ENCODE assay signal across 18 cellular contexts in genomic region chr5:176499273-176499672, GRCh38. TPM values are rescaled to one million over a fixed set of nuclear protein-coding genes. Genes with fewer than 3 reads are reported as not detected.
DNase-seq lines count a peak whose midpoint lies in the region; ATAC-seq, FAIRE-seq and TF ChIP-seq lines count a peak whose summit lies in the region.
"Had no signal": no experiment of that assay in that cellular context is flagged by ENCODE, and none has a peak within 500 bp of the region (broad histone marks: within the 10 kb centered on the region; RNA-seq: fewer than 3 reads in every experiment).

No MANE protein-coding gene starts in this region.

- no peak overlapping the region for H3K18ac ChIP-seq in IMR-90 (ENCODE audit: low read depth, low read length)

- H3K27ac ChIP-seq in mammary epithelial cell (ENCODE audit: insufficient read depth, low read depth, low read length), result no peak overlapping the region
- H3K27ac ChIP-seq in IMR-90 (ENCODE audit: insufficient read depth, low read length), result no peak overlapping the region
- H3K27ac ChIP-seq in K562 (ENCODE audit: extremely low read depth, low read depth, low read length), result no peak overlapping the region
- no peak overlapping the region for H3K27ac ChIP-seq in gastrocnemius medialis
- H3K27ac ChIP-seq: C4-2B had no signal

- DNase-seq in MCF 10A (ENCODE audit: unreplicated experiment) (no peak), mammary epithelial cell (no peak), IMR-90 (no peak), K562 (ENCODE audit: extremely low read depth in 1 of 4, low spot score in 3 of 4) (no peak), GM20000 (ENCODE audit: low spot score) (no peak), gastrocnemius medialis (no peak)
- DNase-seq in activated T-helper 1 cell treated with anti-CD3 and anti-CD28 coated beads, Interleukin-12 subunit alpha, Interleukin-12 subunit beta, Interleukin-2, Interleukin-4 antibody, amounts not matched to agents 30 ng/mL and 10 ng/mL and 1 ng/mL, durations not matched to agents 14 hours and 24 hours and 36 hours (ENCODE audit: low spot score), result no peak
- DNase-seq: AML-193; Caco-2; CD4-positive, alpha-beta T cell; H9 had no signal

- in situ Hi-C loops in mammary epithelial cell (cut with MboI; ENCODE audit: low sequenced_read_pairs in 2 of 2), result no loop called here
- in situ Hi-C loops in IMR-90 (cut with MboI; ENCODE audit: low sequenced_read_pairs), result no loop called here
- in situ Hi-C loops in K562 (cut with MboI), result no loop called here
- in situ Hi-C loops in gastrocnemius medialis (cut with MboI; ENCODE audit: low sequenced_read_pairs in 4 of 4), result no loop called here

- H4K20me1 ChIP-seq in mammary epithelial cell (ENCODE audit: insufficient read depth, low read length) (no peaks in the 10 kb centered on the region), IMR-90 (ENCODE audit: insufficient read depth, low read length) (peaks cover 3% of the 10 kb centered on the region; the same call in 1 of the 2 replicates), K562 (replicated peaks; ENCODE audit: control insufficient read depth, insufficient read depth, low read length) (no peaks in the 10 kb centered on the region)

- no peak overlapping the region for H2BK20ac ChIP-seq in IMR-90 (ENCODE audit: low read depth, low read length)

- no peak overlapping the region for H3K56ac ChIP-seq in IMR-90 (ENCODE audit: extremely low read depth, insufficient read depth, low read length)

- H3K79me1 ChIP-seq in IMR-90 (ENCODE audit: low read depth in 1 of 2, low read length in 2 of 2), result peaks cover 9 to 31% of the 10 kb centered on the region in 2 experiments; a peak in 3 of 4 replicates

- ATAC-seq in IMR-90 (ENCODE audit: low read depth) (no peak), K562 (no peak), gastrocnemius medialis (no peak)

- no peak overlapping the region for H3K23ac ChIP-seq in IMR-90 (ENCODE audit: low read depth, low read length)

- no peak overlapping the region for H2BK120ac ChIP-seq in IMR-90 (ENCODE audit: low read depth, low read length)

- no peaks in the 10 kb centered on the region for H3K9me3 Mint-ChIP-seq in MCF 10A (ENCODE audit: unreplicated experiment)
- no peaks in the 10 kb centered on the region for H3K9me3 Mint-ChIP-seq in activated T-helper 1 cell treated with anti-CD3 and anti-CD28 coated beads, Interleukin-12 subunit alpha, Interleukin-12 subunit beta, Interleukin-2, Interleukin-4 antibody, amounts not matched to agents 30 ng/mL and 10 ng/mL and 1 ng/mL, durations not matched to agents 14 hours and 24 hours and 36 hours
- H3K9me3 Mint-ChIP-seq: CD4-positive, alpha-beta T cell; H9 had no signal

- no peak overlapping the region for H4K8ac ChIP-seq in IMR-90 (ENCODE audit: low read depth in 2 of 2, low read length in 2 of 2)

- FAIRE-seq in K562 (lab: Jason Lieb, UNC), result no peak
- FAIRE-seq: A204.1, D721Med, G401.6, GM12891, H1 had no signal

- no peak overlapping the region for H3K4me3 ChIP-seq in mammary epithelial cell (replicated peaks in 1 of 3; ENCODE audit: insufficient read depth in 1 of 3, low read depth in 2 of 3, low read length in 3 of 3)
- H3K4me3 ChIP-seq in IMR-90 (ENCODE audit: insufficient read depth, low read depth, low read length), result no peak overlapping the region
- H3K4me3 ChIP-seq in K562, result no peak overlapping the region
- H3K4me3 ChIP-seq in gastrocnemius medialis, result no peak overlapping the region

- H3K36me3 Mint-ChIP-seq in MCF 10A (ENCODE audit: insufficient read depth, unreplicated experiment), result peaks cover 99% of the 10 kb centered on the region
- H3K36me3 Mint-ChIP-seq in activated T-helper 1 cell treated with anti-CD3 and anti-CD28 coated beads, Interleukin-12 subunit alpha, Interleukin-12 subunit beta, Interleukin-2, Interleukin-4 antibody, amounts not matched to agents 30 ng/mL and 10 ng/mL and 1 ng/mL, durations not matched to agents 14 hours and 24 hours and 36 hours (ENCODE audit: low read depth), result peaks cover 41% of the 10 kb centered on the region

- 98% methylated on average over 5 of the region's 5 CpGs for WGBS in mammary epithelial cell (ENCODE audit: low coverage, missing lambda C conversion rate)
- no CpG with 5 or more reads among the region's 5 CpGs for WGBS in IMR-90 (ENCODE audit: extremely low coverage in 2 of 2, insufficient read length in 1 of 2), 2 experiments
- WGBS in K562 (ENCODE audit: insufficient coverage, low coverage, missing lambda C conversion rate), result 92% methylated on average over 5 of the region's 5 CpGs

- CTCF ChIA-PET in MCF 10A (lab: Yijun Ruan, JAX), result interaction anchor here (0.6 to 0.9 kb wide), 5 partner anchors 11 to 1745 kb away, joined by 3 to 5 read pairs (median 3); no protein-coding TSS in a partner anchor
- CTCF ChIA-PET in mammary epithelial cell (lab: Charles Lee; ENCODE audit: low non-redundant PET), result no interaction called here
- CTCF ChIA-PET in IMR-90 (lab: Yijun Ruan, JAX), result interaction anchor here (1.1 kb wide), 1 partner anchor 9 kb away, joined by 4 read pairs; no protein-coding TSS in a partner anchor
- CTCF ChIA-PET in K562 (lab: Yijun Ruan, JAX; ENCODE audit: low intra/inter-chr PET ratio), result no interaction called here

- no peak overlapping the region for H2AK5ac ChIP-seq in IMR-90 (ENCODE audit: low read depth, low read length)

- no peak for TF ChIP-seq EP300 in K562 (IDR thresholded peaks at IDR 0.05; ENCODE audit: low read length)

- H3K27me3 Mint-ChIP-seq in MCF 10A (ENCODE audit: insufficient read depth, unreplicated experiment), result no peaks in the 10 kb centered on the region
- H3K27me3 Mint-ChIP-seq in activated T-helper 1 cell treated with anti-CD3 and anti-CD28 coated beads, Interleukin-12 subunit alpha, Interleukin-12 subunit beta, Interleukin-2, Interleukin-4 antibody, amounts not matched to agents 30 ng/mL and 10 ng/mL and 1 ng/mL, durations not matched to agents 14 hours and 24 hours and 36 hours (ENCODE audit: insufficient read depth), result no peaks in the 10 kb centered on the region
- H3K27me3 Mint-ChIP-seq: CD4-positive, alpha-beta T cell had no signal

- H2AFZ ChIP-seq in mammary epithelial cell (ENCODE audit: low read depth, low read length) (no peak overlapping the region), IMR-90 (replicated peaks; ENCODE audit: low read length, poor library complexity) (no peak overlapping the region), K562 (ENCODE audit: low read depth, low read length) (no peak overlapping the region)

- no peak overlapping the region for H3K14ac ChIP-seq in IMR-90 (replicated peaks; ENCODE audit: low read depth, low read length)

- peaks cover 34% of the 10 kb centered on the region for H3K36me3 ChIP-seq in mammary epithelial cell (ENCODE audit: insufficient read depth, low read length)
- H3K36me3 ChIP-seq in IMR-90 (ENCODE audit: control insufficient read depth, insufficient read depth, low read length), result peaks cover 38% of the 10 kb centered on the region
- H3K36me3 ChIP-seq in K562 (ENCODE audit: control insufficient read depth, insufficient read depth, low read length), result peaks cover 91% of the 10 kb centered on the region
- H3K36me3 ChIP-seq in gastrocnemius medialis, result peaks cover 0 to 99% of the 10 kb centered on the region in 2 donors

- peaks cover 13% of the 10 kb centered on the region for H3K4me1 ChIP-seq in mammary epithelial cell (ENCODE audit: insufficient read depth, low read length)
- H3K4me1 ChIP-seq in IMR-90 (ENCODE audit: control insufficient read depth, insufficient read depth, low read length), result peaks cover 11% of the 10 kb centered on the region; the same call in 1 of the 2 replicates
- no peaks in the 10 kb centered on the region for H3K4me1 ChIP-seq in K562 (replicated peaks in 1 of 2; ENCODE audit: control insufficient read depth in 2 of 2, insufficient read depth in 2 of 2, low read length in 2 of 2)
- no peaks in the 10 kb centered on the region for H3K4me1 ChIP-seq in gastrocnemius medialis
- H3K4me1 ChIP-seq: Caco-2 had no signal

- POLR2A ChIA-PET in MCF 10A (lab: Yijun Ruan, JAX) (interaction anchor here (0.8 to 11.4 kb wide), 7 partner anchors 8 to 82 kb away, joined by 3 to 154 read pairs (median 4); partner anchors contain the start of genes FAF2 and RNF44), IMR-90 (lab: Charles Lee; ENCODE audit: unreplicated experiment) (no interaction called here), K562 (lab: Yijun Ruan, JAX) (no interaction called here)

- H3K27me3 ChIP-seq in mammary epithelial cell (ENCODE audit: insufficient read depth, low read length), result no peaks in the 10 kb centered on the region
- no peaks in the 10 kb centered on the region for H3K27me3 ChIP-seq in IMR-90 (ENCODE audit: control insufficient read depth, insufficient read depth, low read length)
- no peaks in the 10 kb centered on the region for H3K27me3 ChIP-seq in K562 (ENCODE audit: control insufficient read depth in 2 of 2, insufficient read depth in 2 of 2, low read length in 2 of 2)
- no peaks in the 10 kb centered on the region for H3K27me3 ChIP-seq in gastrocnemius medialis

- H4K5ac ChIP-seq in IMR-90 (ENCODE audit: low read depth, low read length), result no peak overlapping the region

- H3K4ac ChIP-seq in IMR-90 (ENCODE audit: low read depth, low read length), result no peak overlapping the region

- no peak overlapping the region for H2BK15ac ChIP-seq in IMR-90 (ENCODE audit: low read depth, low read length)

- H3K4me3 Mint-ChIP-seq in MCF 10A (ENCODE audit: unreplicated experiment), result no peak overlapping the region
- H3K4me3 Mint-ChIP-seq in activated T-helper 1 cell treated with anti-CD3 and anti-CD28 coated beads, Interleukin-12 subunit alpha, Interleukin-12 subunit beta, Interleukin-2, Interleukin-4 antibody, amounts not matched to agents 30 ng/mL and 10 ng/mL and 1 ng/mL, durations not matched to agents 14 hours and 24 hours and 36 hours, result no peak overlapping the region
- H3K4me3 Mint-ChIP-seq: CD4-positive, alpha-beta T cell; H9 had no signal

- no peaks in the 10 kb centered on the region for H3K79me2 ChIP-seq in mammary epithelial cell (ENCODE audit: insufficient read depth, low read length)
- no peaks in the 10 kb centered on the region for H3K79me2 ChIP-seq in K562 (ENCODE audit: control insufficient read depth, insufficient read depth, low read length)

- H2BK5ac ChIP-seq in IMR-90 (ENCODE audit: low read depth, low read length, poor library complexity, severe bottlenecking), result no peak overlapping the region

- H2AK9ac ChIP-seq in IMR-90 (replicated peaks; ENCODE audit: low read depth, low read length, poor library complexity), result no peak overlapping the region

- H3K9ac ChIP-seq in mammary epithelial cell (ENCODE audit: insufficient read depth, low read length) (no peak overlapping the region), IMR-90 (ENCODE audit: low read depth, low read length) (no peak overlapping the region), K562 (ENCODE audit: insufficient read depth in 1 of 2, low read depth in 2 of 2, low read length in 2 of 2) (no peak overlapping the region)

- BruUV-seq in MCF 10A (replicated peaks; lab: Mats Ljungman, UMichigan) (no TSS peak), mammary epithelial cell (replicated peaks; lab: Mats Ljungman, UMichigan) (no TSS peak), IMR-90 (replicated peaks; lab: Mats Ljungman, UMichigan) (no TSS peak), K562 (replicated peaks; lab: Mats Ljungman, UMichigan) (no TSS peak)

- no peak for TF ChIP-seq CTCF in MCF 10A (IDR thresholded peaks at IDR 0.05; ENCODE audit: unreplicated experiment)
- no peak for TF ChIP-seq CTCF in mammary epithelial cell (conservative IDR thresholded peaks at IDR 0.05 in 1 of 2, IDR thresholded peaks at IDR 0.05 in 1 of 2; ENCODE audit: extremely low read depth in 1 of 2, insufficient read depth in 1 of 2, low read depth in 1 of 2, low read length in 2 of 2)
- no peak for TF ChIP-seq CTCF in IMR-90 (conservative IDR thresholded peaks at IDR 0.05; ENCODE audit: low read depth, low read length)
- no peak for TF ChIP-seq CTCF in K562 (IDR thresholded peaks at IDR 0.05 in 2 of 3, conservative IDR thresholded peaks at IDR 0.05 in 1 of 3; ENCODE audit: insufficient read depth in 2 of 3, low read depth in 1 of 3, low read length in 3 of 3)
- TF ChIP-seq CTCF in GM20000 (IDR thresholded peaks at IDR 0.05; ENCODE audit: extremely low read depth, missing control alignments), result no peak
- no peak for TF ChIP-seq CTCF in gastrocnemius medialis (IDR thresholded peaks at IDR 0.05 in 4 of 5, conservative IDR thresholded peaks at IDR 0.05 in 1 of 5)

- intact Hi-C loops in MCF 10A (cut with micrococcal nuclease) (loop anchor here (2.0 kb wide), 2 partner anchors 44 to 82 kb away; partner anchors contain the start of gene CLTB), mammary epithelial cell (cut with micrococcal nuclease) (no loop called here), IMR-90 (cut with micrococcal nuclease) (no loop called here), K562 (cut with micrococcal nuclease) (no loop called here), gastrocnemius medialis (cut with DNase I; ENCODE audit: low total_unique reads) (no loop called here)
- intact Hi-C loops in activated T-helper 1 cell treated with anti-CD3 and anti-CD28 coated beads, Interleukin-12 subunit alpha, Interleukin-12 subunit beta, Interleukin-2, Interleukin-4 antibody, amounts not matched to agents 30 ng/mL and 10 ng/mL and 1 ng/mL, durations not matched to agents 14 hours and 24 hours and 36 hours (cut with micrococcal nuclease), result no loop called here

- H3K9me1 ChIP-seq in IMR-90 (ENCODE audit: insufficient read depth, low read length) (peaks cover 3% of the 10 kb centered on the region), K562 (ENCODE audit: control insufficient read depth, insufficient read depth, low read length) (no peaks in the 10 kb centered on the region)

- no peak for TF ChIP-seq POLR2A in IMR-90 (IDR thresholded peaks at IDR 0.05; ENCODE audit: low read depth, low read length)
- no peak for TF ChIP-seq POLR2A in K562 (conservative IDR thresholded peaks at IDR 0.05)
- TF ChIP-seq POLR2A in gastrocnemius medialis (IDR thresholded peaks at IDR 0.05), result no peak

- H3K9me3 ChIP-seq in mammary epithelial cell (replicated peaks; ENCODE audit: insufficient read depth, low read length) (no peaks in the 10 kb centered on the region), IMR-90 (ENCODE audit: control insufficient read depth, insufficient read depth, low read length) (no peaks in the 10 kb centered on the region), K562 (replicated peaks; ENCODE audit: control insufficient read depth, insufficient read depth, low read depth, low read length) (no peaks in the 10 kb centered on the region), gastrocnemius medialis (no peaks in the 10 kb centered on the region)
- H3K9me3 ChIP-seq: Caco-2 had no signal

- TF ChIP-seq RAD21 in IMR-90 (IDR thresholded peaks at IDR 0.05; ENCODE audit: low read length) (no peak), K562 (CRISPR knock-in tag; conservative IDR thresholded peaks at IDR 0.05 in 1 of 2, IDR thresholded peaks at IDR 0.05 in 1 of 2) (no peak)

- no peak overlapping the region for H3K4me2 ChIP-seq in mammary epithelial cell (ENCODE audit: insufficient read depth, low read depth, low read length)
- no peak overlapping the region for H3K4me2 ChIP-seq in IMR-90 (ENCODE audit: low read depth, low read length)
- no peak overlapping the region for H3K4me2 ChIP-seq in K562 (ENCODE audit: insufficient read depth, low read length)

- H3K4me1 Mint-ChIP-seq in MCF 10A (ENCODE audit: insufficient read depth, unreplicated experiment), result peaks cover 6% of the 10 kb centered on the region
- H3K4me1 Mint-ChIP-seq in activated T-helper 1 cell treated with anti-CD3 and anti-CD28 coated beads, Interleukin-12 subunit alpha, Interleukin-12 subunit beta, Interleukin-2, Interleukin-4 antibody, amounts not matched to agents 30 ng/mL and 10 ng/mL and 1 ng/mL, durations not matched to agents 14 hours and 24 hours and 36 hours (ENCODE audit: low read depth), result no peaks in the 10 kb centered on the region

- peak overlapping the region; percentile 27 for H3K27ac Mint-ChIP-seq in MCF 10A (ENCODE audit: low read depth, unreplicated experiment)
- no peak overlapping the region for H3K27ac Mint-ChIP-seq in activated T-helper 1 cell treated with anti-CD3 and anti-CD28 coated beads, Interleukin-12 subunit alpha, Interleukin-12 subunit beta, Interleukin-2, Interleukin-4 antibody, amounts not matched to agents 30 ng/mL and 10 ng/mL and 1 ng/mL, durations not matched to agents 14 hours and 24 hours and 36 hours
- H3K27ac Mint-ChIP-seq: CD4-positive, alpha-beta T cell had no signal

- dilution Hi-C loops in mammary epithelial cell (cut with HindIII; ENCODE audit: low sequenced_read_pairs) (loop anchor here (5.0 kb wide), 1 partner anchor 62 kb away; no protein-coding TSS in a partner anchor), IMR-90 (cut with HindIII; ENCODE audit: low sequenced_read_pairs, unreplicated experiment) (no loop called here)

- H4K91ac ChIP-seq in IMR-90 (ENCODE audit: insufficient read depth, low read depth, low read length), result no peak overlapping the region

RNA-seq across cellular contexts. Expression of gene RNF44, which starts 37.9 kb away (rescaled TPM):
- total RNA-seq in MCF 10A (2022) (45.8 and 60.1 TPM in 2 replicates), mammary epithelial cell (10 to 100 TPM in 1 of 2 donors, 1 to 10 TPM in 1; 5.5 to 29.1 TPM), IMR-90 (2012; rRNA removed) (0.54 and 0.83 TPM in 2 replicates), K562 (2014; rRNA removed) (14.8 and 19.7 TPM in 2 replicates), K562 (2014; rRNA removed; fragmentation: Illumina TruSeq; extraction: Trizol) (4.8 and 5.1 TPM in 2 replicates), K562 (2015; rRNA removed; fragmentation: Illumina TruSeq; extraction: Trizol) (7.2 and 7.5 TPM in 2 replicates), K562 (2021) (64.0 and 82.6 TPM in 2 replicates), gastrocnemius medialis (1 to 10 TPM; 4.1 to 7.0 (median 6.7) TPM)
- polyA plus RNA-seq in mammary epithelial cell (7.9 TPM), IMR-90 (2012; rRNA removed) (12.4 and 13.2 TPM in 2 replicates), K562 (2011; rRNA removed) (7.4 and 25.6 TPM in 2 replicates), K562 (2014; fragmentation: Illumina TruSeq; extraction: Trizol) (20.5 and 39.3 TPM in 2 replicates), K562 (2014; fragmentation: Nextera tagmentation; extraction: Ambion mirVana) (1 to 10 TPM; 1.6 to 2.5 TPM), K562 (2014; rRNA removed) (40.1 and 51.0 TPM in 2 replicates)
- 10.3 TPM for polyA minus RNA-seq in mammary epithelial cell
- 5.9 and 12.1 TPM in 2 replicates for polyA plus RNA-seq in IMR-90 (2012; cell fraction: cytosol; rRNA removed)
- polyA plus RNA-seq in IMR-90 (2012; cell fraction: nucleus; rRNA removed; ENCODE audit: low replicate concordance), result 56.1 and 127 TPM in 2 replicates
- 109 and 250 TPM in 2 replicates for total RNA-seq in K562 (2011; cell fraction: chromatin; rRNA removed; ENCODE audit: low replicate concordance)
- total RNA-seq in K562 (2011; cell fraction: nucleolus; rRNA removed), result 141 and 156 TPM in 2 replicates
- total RNA-seq in K562 (2011; cell fraction: nucleoplasm; rRNA removed), result 127 and 128 TPM in 2 replicates
- polyA plus RNA-seq in K562 (2011; cell fraction: cytosol; rRNA removed), result 9.9 and 13.1 TPM in 2 replicates
- polyA plus RNA-seq in K562 (2011; cell fraction: nucleus; rRNA removed), result 196 and 219 TPM in 2 replicates
- polyA plus RNA-seq in K562 (2012), result 33.9 and 73.5 TPM in 2 replicates
- 2.8 and 3.0 TPM in 2 replicates for polyA minus RNA-seq in K562 (2011; rRNA and poly(A)+ RNA removed)
- 17.2 and 25.7 TPM in 2 replicates for polyA minus RNA-seq in K562 (2011; cell fraction: cytosol; rRNA and poly(A)+ RNA removed)
- polyA minus RNA-seq in K562 (2011; cell fraction: nucleus; rRNA and poly(A)+ RNA removed), result 40.7 and 48.8 TPM in 2 replicates
- 78.0 and 80.3 TPM in 2 replicates for total RNA-seq in activated T-helper 1 cell treated with anti-CD3 and anti-CD28 coated beads, Interleukin-12 subunit alpha, Interleukin-12 subunit beta, Interleukin-2, Interleukin-4 antibody, amounts not matched to agents 30 ng/mL and 10 ng/mL and 1 ng/mL, durations not matched to agents 14 hours and 24 hours and 36 hours

RNA-seq across cellular contexts. Expression of gene CDHR2, which starts 49.9 kb away (rescaled TPM):
- total RNA-seq in MCF 10A (2022) (0.09 and 0.39 TPM in 2 replicates), mammary epithelial cell (under 1 TPM; under 0.01 to 0.21 TPM), IMR-90 (2012; rRNA removed) (not detected in 2 replicates), K562 (2014; rRNA removed) (0.04 and 0.09 TPM in 2 replicates), K562 (2014; rRNA removed; fragmentation: Illumina TruSeq; extraction: Trizol) (0.10 and 0.18 TPM in 2 replicates), K562 (2015; rRNA removed; fragmentation: Illumina TruSeq; extraction: Trizol) (0.22 and 0.23 TPM in 2 replicates), K562 (2021) (0.36 and 0.62 TPM in 2 replicates), gastrocnemius medialis (under 1 TPM in 3 of 4 donors, not detected in 1; 0.07 to 0.27 (median 0.20) TPM)
- polyA plus RNA-seq in mammary epithelial cell (0.01 TPM), IMR-90 (2012; rRNA removed) (not detected in 2 replicates), K562 (2011; rRNA removed) (0.01 TPM in 1 of 2 replicates, not detected in the other), K562 (2014; fragmentation: Illumina TruSeq; extraction: Trizol) (0.01 and 0.04 TPM in 2 replicates), K562 (2014; fragmentation: Nextera tagmentation; extraction: Ambion mirVana) (not detected), K562 (2014; rRNA removed) (0.03 TPM in 1 of 2 replicates, not detected in the other)
- not detected for polyA minus RNA-seq in mammary epithelial cell
- not detected in 2 replicates for polyA plus RNA-seq in IMR-90 (2012; cell fraction: cytosol; rRNA removed)
- polyA plus RNA-seq in IMR-90 (2012; cell fraction: nucleus; rRNA removed; ENCODE audit: low replicate concordance), result 0.07 TPM in 2 replicates
- total RNA-seq in K562 (2011; cell fraction: chromatin; rRNA removed; ENCODE audit: low replicate concordance), result 1.0 TPM in 1 of 2 replicates, not detected in the other
- total RNA-seq in K562 (2011; cell fraction: nucleolus; rRNA removed), result 0.13 and 0.17 TPM in 2 replicates
- total RNA-seq in K562 (2011; cell fraction: nucleoplasm; rRNA removed), result 0.15 TPM in 1 of 2 replicates, not detected in the other
- polyA plus RNA-seq in K562 (2011; cell fraction: cytosol; rRNA removed), result not detected in 2 replicates
- 0.06 and 0.18 TPM in 2 replicates for polyA plus RNA-seq in K562 (2011; cell fraction: nucleus; rRNA removed)
- polyA plus RNA-seq in K562 (2012), result 0.07 and 0.42 TPM in 2 replicates
- not detected in 2 replicates for polyA minus RNA-seq in K562 (2011; rRNA and poly(A)+ RNA removed)
- 0.67 TPM in 1 of 2 replicates, not detected in the other for polyA minus RNA-seq in K562 (2011; cell fraction: cytosol; rRNA and poly(A)+ RNA removed)
- 0.27 and 0.33 TPM in 2 replicates for polyA minus RNA-seq in K562 (2011; cell fraction: nucleus; rRNA and poly(A)+ RNA removed)
- 0.08 and 0.42 TPM in 2 replicates for total RNA-seq in activated T-helper 1 cell treated with anti-CD3 and anti-CD28 coated beads, Interleukin-12 subunit alpha, Interleukin-12 subunit beta, Interleukin-2, Interleukin-4 antibody, amounts not matched to agents 30 ng/mL and 10 ng/mL and 1 ng/mL, durations not matched to agents 14 hours and 24 hours and 36 hours
- polyA plus RNA-seq: BJ had no signal

RNA-seq across cellular contexts. Expression of gene FAF2, which starts 51.1 kb away (rescaled TPM):
- 78.3 and 97.2 TPM in 2 replicates for total RNA-seq in MCF 10A (2022)
- total RNA-seq in mammary epithelial cell, result 10 to 100 TPM; 48.5 to 58.8 TPM
- polyA plus RNA-seq in mammary epithelial cell, result 34.9 TPM
- polyA minus RNA-seq in mammary epithelial cell, result 51.6 TPM
- 47.0 and 50.3 TPM in 2 replicates for total RNA-seq in IMR-90 (2012; rRNA removed)
- 31.3 and 32.9 TPM in 2 replicates for polyA plus RNA-seq in IMR-90 (2012; rRNA removed)
- 10.3 and 16.1 TPM in 2 replicates for polyA plus RNA-seq in IMR-90 (2012; cell fraction: cytosol; rRNA removed)
- 9.4 and 41.3 TPM in 2 replicates for polyA plus RNA-seq in IMR-90 (2012; cell fraction: nucleus; rRNA removed; ENCODE audit: low replicate concordance)
- 48.2 and 98.0 TPM in 2 replicates for total RNA-seq in K562 (2011; cell fraction: chromatin; rRNA removed; ENCODE audit: low replicate concordance)
- 45.0 and 52.5 TPM in 2 replicates for total RNA-seq in K562 (2011; cell fraction: nucleolus; rRNA removed)
- 70.0 and 90.6 TPM in 2 replicates for total RNA-seq in K562 (2011; cell fraction: nucleoplasm; rRNA removed)
- 25.6 and 29.0 TPM in 2 replicates for total RNA-seq in K562 (2014; rRNA removed)
- total RNA-seq in K562 (2014; rRNA removed; fragmentation: Illumina TruSeq; extraction: Trizol), result 37.8 and 41.6 TPM in 2 replicates
- 35.4 and 36.1 TPM in 2 replicates for total RNA-seq in K562 (2015; rRNA removed; fragmentation: Illumina TruSeq; extraction: Trizol)
- total RNA-seq in K562 (2021), result 33.7 and 37.7 TPM in 2 replicates
- 38.6 and 44.6 TPM in 2 replicates for polyA plus RNA-seq in K562 (2011; rRNA removed)
- 22.1 and 28.9 TPM in 2 replicates for polyA plus RNA-seq in K562 (2011; cell fraction: cytosol; rRNA removed)
- polyA plus RNA-seq in K562 (2011; cell fraction: nucleus; rRNA removed), result 33.7 and 37.6 TPM in 2 replicates
- 23.2 and 26.6 TPM in 2 replicates for polyA plus RNA-seq in K562 (2012)
- polyA plus RNA-seq in K562 (2014; fragmentation: Illumina TruSeq; extraction: Trizol), result 41.9 and 43.4 TPM in 2 replicates
- 10 to 100 TPM; 25.2 to 32.8 TPM for polyA plus RNA-seq in K562 (2014; fragmentation: Nextera tagmentation; extraction: Ambion mirVana)
- 25.0 and 30.3 TPM in 2 replicates for polyA plus RNA-seq in K562 (2014; rRNA removed)
- 63.2 and 66.8 TPM in 2 replicates for polyA minus RNA-seq in K562 (2011; rRNA and poly(A)+ RNA removed)
- 22.9 and 31.1 TPM in 2 replicates for polyA minus RNA-seq in K562 (2011; cell fraction: cytosol; rRNA and poly(A)+ RNA removed)
- polyA minus RNA-seq in K562 (2011; cell fraction: nucleus; rRNA and poly(A)+ RNA removed), result 12.4 and 23.8 TPM in 2 replicates
- total RNA-seq in gastrocnemius medialis, result 10 to 100 TPM; 14.0 to 20.7 (median 14.7) TPM
- total RNA-seq in activated T-helper 1 cell treated with anti-CD3 and anti-CD28 coated beads, Interleukin-12 subunit alpha, Interleukin-12 subunit beta, Interleukin-2, Interleukin-4 antibody, amounts not matched to agents 30 ng/mL and 10 ng/mL and 1 ng/mL, durations not matched to agents 14 hours and 24 hours and 36 hours, result 46.0 and 47.3 TPM in 2 replicates

Comparison
In these comparisons a context has a peak if more than half of its experiments do, and no peak if none do; other contexts are left out.
1. CTCF ChIA-PET loops: an anchor here in MCF 10A (0.6 to 0.9 kb wide) and IMR-90 (1.1 kb wide); none called in mammary epithelial cell and K562.